In the genomic region with DNA sequence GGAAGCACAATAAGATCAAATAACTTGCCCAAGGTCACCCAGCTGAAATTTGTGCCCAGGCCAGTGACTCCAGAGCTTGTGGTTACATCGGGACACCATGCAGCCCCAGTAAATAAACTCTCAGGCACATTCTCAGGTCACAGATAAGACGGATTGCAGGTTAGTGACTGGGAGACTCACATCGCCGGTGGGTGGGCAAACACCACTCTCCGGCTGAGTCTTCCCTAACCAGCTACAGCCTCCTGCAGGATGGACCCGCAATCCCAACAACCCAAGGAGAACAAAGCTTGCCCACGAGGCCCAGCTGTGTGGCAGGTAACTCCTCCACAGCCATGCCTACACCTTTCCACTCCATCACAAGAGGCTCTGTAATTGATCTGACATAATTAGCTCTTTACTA, we compare ENCODE assay signal across 22 cellular contexts.
"Had no signal": no experiment of that assay in that cellular context is flagged by ENCODE, and none has a peak within 500 bp of the region (broad histone marks: within the 10 kb centered on the region; RNA-seq: fewer than 3 reads in every experiment).

No MANE protein-coding gene starts in this region.

- H3K27me3 Mint-ChIP-seq: memory B cell; naive B cell; stimulated activated memory B cell treated with anti-CD40 and anti-IgM and Interleukin-4, amounts not matched to agents 10 μg/mL and 1 μg/mL and 100 μg/mL, for 72 hours; stimulated activated naive CD8-positive, alpha-beta T cell treated with anti-CD3 and anti-CD28 coated beads, Interleukin-15, Interleukin-2, amounts not matched to agents 100 ng/mL and 50 ng/mL, for 24 hours had no signal

- H3K4me3 Mint-ChIP-seq: memory B cell; nephron; stimulated activated memory B cell treated with anti-CD40 and anti-IgM and Interleukin-4, amounts not matched to agents 10 μg/mL and 1 μg/mL and 100 μg/mL, for 72 hours; stimulated activated naive CD8-positive, alpha-beta T cell treated with anti-CD3 and anti-CD28 coated beads, Interleukin-15, Interleukin-2, amounts not matched to agents 100 ng/mL and 50 ng/mL, for 24 hours had no signal

- H3K4me1 ChIP-seq: left ventricle myocardium inferior, lower lobe of right lung, pancreas, prostate gland, upper lobe of right lung, vagina had no signal

- H3K4me3 ChIP-seq: hepatocyte, left ventricle myocardium inferior, lower lobe of right lung, pancreas, prostate gland, right lobe of liver, tibial nerve, upper lobe of right lung, vagina had no signal

- H3K27me3 ChIP-seq: hepatocyte, pancreas, right lobe of liver, tibial nerve, upper lobe of right lung, vagina had no signal

- DNase-seq: effector CD4-positive, alpha-beta T cell; foreskin melanocyte; head of caudate nucleus; kidney; left cardiac atrium; left ventricle myocardium inferior; lower lobe of right lung; naive B cell; occipital lobe; pancreas; right lobe of liver; stimulated activated CD4-positive, alpha-beta T cell treated with anti-CD3 and anti-CD28 coated beads, Interleukin-4, amount 100 ng/mL, for 1 hour; stimulated activated CD8-positive, alpha-beta memory T cell treated with anti-CD3 and anti-CD28 coated beads, Interleukin-4, amount 100 ng/mL, for 48 hours; upper lobe of right lung had no signal

- H2AFZ ChIP-seq: hepatocyte had no signal

- H3K9me3 ChIP-seq: left ventricle myocardium inferior, lower lobe of right lung, pancreas, prostate gland, right lobe of liver, tibial nerve, upper lobe of right lung, vagina had no signal

- H3K9me3 Mint-ChIP-seq: memory B cell; nephron; stimulated activated memory B cell treated with anti-CD40 and anti-IgM and Interleukin-4, amounts not matched to agents 10 μg/mL and 1 μg/mL and 100 μg/mL, for 72 hours; stimulated activated naive CD8-positive, alpha-beta T cell treated with anti-CD3 and anti-CD28 coated beads, Interleukin-15, Interleukin-2, amounts not matched to agents 100 ng/mL and 50 ng/mL, for 24 hours had no signal

- H3K4me2 ChIP-seq: hepatocyte had no signal

- H3K79me2 ChIP-seq: hepatocyte had no signal

- H3K27ac ChIP-seq: hepatocyte, left ventricle myocardium inferior, lower lobe of right lung, pancreas, prostate gland, right lobe of liver, tibial nerve, upper lobe of right lung, vagina had no signal

- H3K27ac Mint-ChIP-seq: nephron; stimulated activated memory B cell treated with anti-CD40 and anti-IgM and Interleukin-4, amounts not matched to agents 10 μg/mL and 1 μg/mL and 100 μg/mL, for 72 hours; stimulated activated naive CD8-positive, alpha-beta T cell treated with anti-CD3 and anti-CD28 coated beads, Interleukin-15, Interleukin-2, amounts not matched to agents 100 ng/mL and 50 ng/mL, for 24 hours had no signal

- ATAC-seq: left cardiac atrium; lower lobe of right lung; pancreas; stimulated activated memory B cell treated with anti-CD40 and anti-IgM and Interleukin-4, amounts not matched to agents 10 μg/mL and 1 μg/mL and 100 μg/mL, for 72 hours; upper lobe of right lung had no signal

- H3K36me3 ChIP-seq: pancreas, prostate gland had no signal
